14 cellular contexts compared by ENCODE assay signal in the genomic region with DNA sequence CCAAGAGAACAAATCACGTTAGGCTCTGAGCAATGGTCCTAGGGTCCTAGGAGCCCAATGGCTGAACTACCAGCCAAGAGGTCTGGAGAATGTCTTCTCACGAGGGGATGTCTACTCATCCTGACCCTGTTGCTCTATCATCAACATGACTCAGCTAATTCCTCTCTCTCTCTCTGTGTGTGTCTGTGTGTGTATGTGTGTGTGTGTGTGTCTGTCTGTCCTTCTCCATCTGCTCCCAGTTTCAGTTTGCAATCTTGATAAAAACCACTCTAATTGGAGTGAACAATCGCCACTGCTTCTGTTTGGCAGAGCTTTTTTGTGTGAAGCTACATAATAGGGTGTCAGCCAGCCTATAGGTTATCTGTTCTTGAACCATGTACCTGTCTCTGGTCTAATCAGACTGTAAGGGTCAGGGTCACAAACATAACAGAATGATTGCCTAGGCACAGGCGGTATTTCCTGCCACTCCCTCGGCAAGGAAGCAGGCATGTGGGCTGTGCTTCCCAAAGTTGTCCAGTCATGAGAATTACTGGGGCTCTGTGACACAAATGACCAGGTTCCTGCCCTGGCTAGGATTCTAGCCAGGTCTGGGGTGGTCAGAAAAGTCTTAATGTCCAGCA.
DNase-seq lines count a peak whose midpoint lies in the region; FAIRE-seq and TF ChIP-seq lines count a peak whose summit lies in the region.
"Had no signal": no experiment of that assay in that cellular context is flagged by ENCODE, and none has a peak within 500 bp of the region (broad histone marks: within the 10 kb centered on the region; RNA-seq: fewer than 3 reads in every experiment).

No MANE protein-coding gene starts in this region.

- H3K27me3 ChIP-seq in SJCRH30 (no peaks in the 10 kb centered on the region), small intestine (ENCODE audit: control insufficient read depth in 2 of 2, insufficient read depth in 2 of 2, low read length in 2 of 2) (peaks cover 0 to 3% of the 10 kb centered on the region in 2 donors)

- H3K4me1 ChIP-seq in SJCRH30, result peaks cover 22% of the 10 kb centered on the region
- no peaks in the 10 kb centered on the region for H3K4me1 ChIP-seq in small intestine (ENCODE audit: control insufficient read depth in 2 of 2, insufficient read depth in 1 of 2, low read depth in 1 of 2, low read length in 1 of 2)

- WGBS in small intestine, 3 donors, result 14 to 32% (median 19%) methylated on average over 5 of the region's 5 CpGs

- FAIRE-seq in small intestine (lab: Jason Lieb, UNC), result no peak
- FAIRE-seq: A204.1, endothelial cell of umbilical vein had no signal

- H3K9me3 ChIP-seq in SJCRH30 (replicated peaks) (no peaks in the 10 kb centered on the region; the same call in 1 of the 2 replicates), small intestine (ENCODE audit: control insufficient read depth, low read depth) (no peaks in the 10 kb centered on the region)

- H3K27ac ChIP-seq in SJCRH30 (peak overlapping the region; percentile 65), small intestine (ENCODE audit: low read depth in 1 of 2, low read length in 1 of 2) (no peak overlapping the region)

- H3K36me3 ChIP-seq in SJCRH30 (no peaks in the 10 kb centered on the region), small intestine (ENCODE audit: control insufficient read depth in 2 of 2, insufficient read depth in 2 of 2, low read length in 2 of 2) (no peaks in the 10 kb centered on the region)

- TF ChIP-seq CTCF in fibroblast of the aortic adventitia (IDR thresholded peaks at IDR 0.05; ENCODE audit: insufficient read depth, low read length) (no peak), GM10248 (IDR thresholded peaks at IDR 0.05; ENCODE audit: control extremely low read depth, extremely low read depth, low read depth, missing control alignments) (no peak)

- CTCF ChIA-PET in GM10248 (lab: Yijun Ruan, JAX), result no interaction called here

- DNase-seq in NCI-H1694 (lab: John Stamatoyannopoulos, UW), result peak; percentile 33
- no peak for DNase-seq in NCI-H1694 treated with DMSO at 0.1 percent for 48 hours (lab: John Stamatoyannopoulos, UW)
- DNase-seq in SJCRH30, result peak; percentile 30 to 41
- DNase-seq in fibroblast of the aortic adventitia (ENCODE audit: low read depth), result peak; percentile 77
- peak; percentile 55 for DNase-seq in small intestine
- no peak for DNase-seq in iPS-NIHi7 (ENCODE audit: extremely low spot score)
- no peak for DNase-seq in Kasumi-1 (lab: John Stamatoyannopoulos, UW)
- no peak for DNase-seq in GM10248 (ENCODE audit: extremely low spot score)
- DNase-seq: activated B cell treated with CpG ODN at 0.5 μM for 24 hours; activated naive CD4-positive, alpha-beta T cell; midbrain; stimulated activated naive CD4-positive, alpha-beta T cell treated with Interleukin-2 at 50 U/mL for 16 hours had no signal

- POLR2A ChIA-PET in GM10248 (lab: Yijun Ruan, JAX), result no interaction called here

- no peak overlapping the region for H3K4me3 ChIP-seq in SJCRH30
- no peak overlapping the region for H3K4me3 ChIP-seq in fibroblast of the aortic adventitia (ENCODE audit: low read depth, low read length)
- no peak overlapping the region for H3K4me3 ChIP-seq in small intestine (ENCODE audit: low read depth in 1 of 2, low read length in 2 of 2)

Comparison
In these comparisons a context has a peak if more than half of its experiments do, and no peak if none do; other contexts are left out.
1. DNase-seq: peak in NCI-H1694 (single experiment), SJCRH30 (2 of 2), fibroblast of the aortic adventitia (single experiment) and small intestine (single experiment); none in NCI-H1694 treated with DMSO at 0.1 percent for 48 hours (single experiment), iPS-NIHi7 (single experiment), Kasumi-1 (0 of 2) and GM10248 (single experiment).